1 cellular context compared by ENCODE assay signal in the genomic region with DNA sequence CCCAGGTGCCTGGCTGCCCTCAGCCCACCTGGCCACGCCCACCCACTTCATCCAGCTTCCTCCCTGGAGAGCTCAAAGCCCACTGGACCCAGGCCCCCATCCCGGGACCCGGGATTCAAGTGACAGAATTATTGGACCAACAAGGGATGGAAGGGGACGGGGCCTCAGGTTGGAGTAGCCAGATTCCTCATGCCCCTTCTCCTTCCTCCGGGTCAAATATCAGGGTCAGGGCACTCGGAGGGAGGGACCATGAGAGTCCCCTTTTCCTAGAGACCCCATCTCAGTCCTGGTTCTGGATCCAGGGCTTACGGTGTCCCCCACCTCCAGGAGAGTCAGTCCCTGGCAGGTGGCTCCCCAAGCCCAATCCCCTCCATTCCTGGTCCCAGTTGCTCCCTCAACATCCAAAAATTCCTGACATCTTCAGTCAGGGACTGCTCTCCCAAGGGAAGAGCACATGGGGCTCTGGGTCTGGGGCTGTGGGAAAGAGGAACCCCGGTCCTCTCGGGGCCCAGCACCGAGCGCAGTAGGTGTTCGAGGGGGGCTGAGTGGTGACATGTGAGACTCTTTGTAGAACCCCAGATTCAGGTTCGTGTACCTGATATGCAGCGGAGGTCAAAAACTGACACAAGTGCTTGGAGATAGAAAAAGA.
TF ChIP-seq lines count a peak whose summit lies in the region.

No MANE protein-coding gene starts in this region.

TF ChIP-seq in WTC11, 78 proteins besides CTCF, POLR2A, EP300 and RAD21 (continued from another document):
- TF ChIP-seq ZNF512 (CRISPR knock-in tag; IDR thresholded peaks at IDR 0.05; ENCODE audit: borderline replicate concordance), result no peak
- TF ChIP-seq FOXP1 (CRISPR knock-in tag; IDR thresholded peaks at IDR 0.05; ENCODE audit: borderline replicate concordance), result no peak
- TF ChIP-seq, protein P1, sequence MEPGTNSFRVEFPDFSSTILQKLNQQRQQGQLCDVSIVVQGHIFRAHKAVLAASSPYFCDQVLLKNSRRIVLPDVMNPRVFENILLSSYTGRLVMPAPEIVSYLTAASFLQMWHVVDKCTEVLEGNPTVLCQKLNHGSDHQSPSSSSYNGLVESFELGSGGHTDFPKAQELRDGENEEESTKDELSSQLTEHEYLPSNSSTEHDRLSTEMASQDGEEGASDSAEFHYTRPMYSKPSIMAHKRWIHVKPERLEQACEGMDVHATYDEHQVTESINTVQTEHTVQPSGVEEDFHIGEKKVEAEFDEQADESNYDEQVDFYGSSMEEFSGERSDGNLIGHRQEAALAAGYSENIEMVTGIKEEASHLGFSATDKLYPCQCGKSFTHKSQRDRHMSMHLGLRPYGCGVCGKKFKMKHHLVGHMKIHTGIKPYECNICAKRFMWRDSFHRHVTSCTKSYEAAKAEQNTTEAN (CRISPR knock-in tag; IDR thresholded peaks at IDR 0.05), result no peak
- no peak for TF ChIP-seq HMGA2 (CRISPR knock-in tag; IDR thresholded peaks at IDR 0.05)
- TF ChIP-seq NFATC4 (CRISPR knock-in tag; IDR thresholded peaks at IDR 0.05), result no peak
- no peak for TF ChIP-seq ZNF532 (CRISPR knock-in tag; IDR thresholded peaks at IDR 0.05; ENCODE audit: borderline replicate concordance)
- TF ChIP-seq SOX15 (CRISPR knock-in tag; IDR thresholded peaks at IDR 0.05), result no peak
- TF ChIP-seq, protein P2, sequence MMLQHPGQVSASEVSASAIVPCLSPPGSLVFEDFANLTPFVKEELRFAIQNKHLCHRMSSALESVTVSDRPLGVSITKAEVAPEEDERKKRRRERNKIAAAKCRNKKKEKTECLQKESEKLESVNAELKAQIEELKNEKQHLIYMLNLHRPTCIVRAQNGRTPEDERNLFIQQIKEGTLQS (CRISPR knock-in tag; conservative IDR thresholded peaks at IDR 0.05), result no peak
- no peak for TF ChIP-seq STAT6 (CRISPR knock-in tag; conservative IDR thresholded peaks at IDR 0.05; ENCODE audit: low read depth)
- TF ChIP-seq, protein P3, sequence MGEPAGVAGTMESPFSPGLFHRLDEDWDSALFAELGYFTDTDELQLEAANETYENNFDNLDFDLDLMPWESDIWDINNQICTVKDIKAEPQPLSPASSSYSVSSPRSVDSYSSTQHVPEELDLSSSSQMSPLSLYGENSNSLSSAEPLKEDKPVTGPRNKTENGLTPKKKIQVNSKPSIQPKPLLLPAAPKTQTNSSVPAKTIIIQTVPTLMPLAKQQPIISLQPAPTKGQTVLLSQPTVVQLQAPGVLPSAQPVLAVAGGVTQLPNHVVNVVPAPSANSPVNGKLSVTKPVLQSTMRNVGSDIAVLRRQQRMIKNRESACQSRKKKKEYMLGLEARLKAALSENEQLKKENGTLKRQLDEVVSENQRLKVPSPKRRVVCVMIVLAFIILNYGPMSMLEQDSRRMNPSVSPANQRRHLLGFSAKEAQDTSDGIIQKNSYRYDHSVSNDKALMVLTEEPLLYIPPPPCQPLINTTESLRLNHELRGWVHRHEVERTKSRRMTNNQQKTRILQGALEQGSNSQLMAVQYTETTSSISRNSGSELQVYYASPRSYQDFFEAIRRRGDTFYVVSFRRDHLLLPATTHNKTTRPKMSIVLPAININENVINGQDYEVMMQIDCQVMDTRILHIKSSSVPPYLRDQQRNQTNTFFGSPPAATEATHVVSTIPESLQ (CRISPR knock-in tag; IDR thresholded peaks at IDR 0.05), result no peak
TF ChIP-seq in WTC11: peak in this region for 0.
